ENCODE assay signal across 8 cellular contexts in the genomic region with DNA sequence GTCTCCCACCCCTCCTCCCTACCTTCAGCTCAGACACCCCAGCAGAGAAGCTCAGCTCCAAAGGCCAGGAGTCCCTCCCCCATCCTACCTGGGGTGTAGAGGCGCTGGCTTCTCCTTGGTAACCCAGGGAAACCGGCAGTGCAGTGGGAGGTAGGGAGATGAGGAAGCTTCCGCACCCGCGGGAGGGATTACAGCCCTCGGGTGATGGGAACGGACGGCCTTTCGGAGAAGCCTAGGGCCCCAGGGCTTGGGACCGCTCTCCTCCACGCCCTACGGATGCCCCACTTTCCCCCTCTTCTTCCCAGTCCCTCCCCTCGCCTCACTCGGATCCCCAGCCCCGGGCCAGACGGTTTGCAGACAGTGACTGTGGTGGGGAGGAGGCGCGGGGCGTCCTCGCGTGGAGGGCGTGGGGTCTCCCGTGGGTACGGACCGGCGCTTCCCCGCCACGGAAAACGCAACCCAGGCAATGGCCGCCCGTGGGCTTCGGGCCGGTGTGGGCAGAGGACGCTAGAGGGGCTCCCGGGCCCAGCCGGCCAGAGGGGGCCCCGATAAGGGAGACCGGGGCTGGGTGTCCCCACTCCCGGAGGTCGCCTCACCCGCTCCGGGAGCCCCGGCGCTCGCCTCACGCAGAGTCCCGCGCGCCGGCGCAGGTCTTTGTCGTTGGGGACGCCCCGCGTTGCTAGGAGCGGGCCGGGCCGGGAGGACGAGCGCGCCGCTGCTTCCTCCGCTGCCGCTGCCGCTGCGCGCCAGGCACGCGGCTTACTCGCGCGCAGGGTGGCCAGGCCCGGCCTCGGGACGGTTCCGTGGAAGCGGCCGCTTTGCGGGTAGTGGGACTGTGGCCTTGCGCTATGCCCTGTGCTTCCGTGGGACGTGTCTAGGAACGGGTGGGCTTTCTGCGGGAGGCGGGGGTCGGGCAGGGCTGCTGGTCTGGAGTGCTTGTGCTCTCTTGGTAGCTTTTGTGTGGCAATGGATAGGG. TPM values are rescaled to one million over a fixed set of nuclear protein-coding genes. Genes with fewer than 3 reads are reported as not detected.
DNase-seq lines count a peak whose midpoint lies in the region; ATAC-seq lines count a peak whose summit lies in the region.

No MANE protein-coding gene starts in this region.

- H3K4me3 ChIP-seq in duodenal mucosa (ENCODE audit: low read depth in 1 of 2, low read length in 2 of 2), result peak overlapping the region; percentile 47 to 51

- H3K27me3 Mint-ChIP-seq in activated CD4-positive, alpha-beta T cell treated with anti-CD3 and anti-CD28 coated beads, Interleukin-2, amount 10 ng/mL, durations not matched to agents 7 days and 5 days, result peaks cover 43% of the 10 kb centered on the region

- no peaks in the 10 kb centered on the region for H3K9me3 Mint-ChIP-seq in activated CD4-positive, alpha-beta T cell treated with anti-CD3 and anti-CD28 coated beads, Interleukin-2, amount 10 ng/mL, durations not matched to agents 7 days and 5 days

- no peaks in the 10 kb centered on the region for H3K9me3 ChIP-seq in duodenal mucosa (ENCODE audit: control insufficient read depth in 1 of 2, low read length in 2 of 2)

- H3K36me3 Mint-ChIP-seq in activated CD4-positive, alpha-beta T cell treated with anti-CD3 and anti-CD28 coated beads, Interleukin-2, amount 10 ng/mL, durations not matched to agents 7 days and 5 days (ENCODE audit: low read depth), result peaks cover 14% of the 10 kb centered on the region

- no peak for ATAC-seq in HG02623 (IDR thresholded peaks at IDR 0.05; ENCODE audit: unreplicated experiment)

- CTCF ChIA-PET in activated CD4-positive, alpha-beta T cell treated with anti-CD3 and anti-CD28 coated beads, Interleukin-2, amount 10 ng/mL, durations not matched to agents 7 days and 5 days (lab: Charles Lee), result interaction anchor here (1.0 to 2.0 kb wide), 6 partner anchors 12 to 42 kb away, joined by 3 to 6 read pairs (median 4); a partner anchor contains a TSS

- peaks cover 14 to 23% of the 10 kb centered on the region in 2 donors for H3K36me3 ChIP-seq in duodenal mucosa (ENCODE audit: control insufficient read depth in 1 of 2, insufficient read depth in 2 of 2, low read length in 2 of 2)

- H3K27me3 ChIP-seq in duodenal mucosa (ENCODE audit: control insufficient read depth in 1 of 2, insufficient read depth in 2 of 2, low read length in 2 of 2), result peaks cover 28 to 29% of the 10 kb centered on the region in 2 donors

- peak overlapping the region in 1 of 2 donors; percentile 12 for H3K9ac ChIP-seq in duodenal mucosa (ENCODE audit: low read depth in 1 of 2, low read length in 2 of 2)

- H3K4me1 Mint-ChIP-seq in activated CD4-positive, alpha-beta T cell treated with anti-CD3 and anti-CD28 coated beads, Interleukin-2, amount 10 ng/mL, durations not matched to agents 7 days and 5 days, result peaks cover 8% of the 10 kb centered on the region

- peak overlapping the region; percentile 27 for H3K4me3 Mint-ChIP-seq in activated CD4-positive, alpha-beta T cell treated with anti-CD3 and anti-CD28 coated beads, Interleukin-2, amount 10 ng/mL, durations not matched to agents 7 days and 5 days

- H3K27ac ChIP-seq in duodenal mucosa (ENCODE audit: low read depth, low read length), result no peak overlapping the region

- DNase-seq in AG20443 (ENCODE audit: low spot score), result peak; percentile 80
- peak; percentile 30 for DNase-seq in HuH-7 (ENCODE audit: low spot score)
- DNase-seq in activated CD4-positive, alpha-beta T cell treated with anti-CD3 and anti-CD28 coated beads, Interleukin-2, amount 10 ng/mL, durations not matched to agents 7 days and 5 days, result peak; percentile 45
- DNase-seq in medulla oblongata (ENCODE audit: extremely low spot score), result peak; percentile 20
- DNase-seq in stimulated activated CD8-positive, alpha-beta memory T cell treated with anti-CD3 and anti-CD28 coated beads, Interleukin-15, amount 100 ng/mL, for 24 hours (ENCODE audit: low read depth), result peak; percentile 24
- no peak for DNase-seq in GF-D8 (lab: John Stamatoyannopoulos, UW)

- H3K4me1 ChIP-seq in duodenal mucosa (ENCODE audit: control insufficient read depth in 1 of 2, insufficient read depth in 2 of 2, low read length in 2 of 2), result peaks cover 4 to 16% of the 10 kb centered on the region in 2 donors

- H3K27ac Mint-ChIP-seq in activated CD4-positive, alpha-beta T cell treated with anti-CD3 and anti-CD28 coated beads, Interleukin-2, amount 10 ng/mL, durations not matched to agents 7 days and 5 days, result no peak overlapping the region

- POLR2A ChIA-PET in activated CD4-positive, alpha-beta T cell treated with anti-CD3 and anti-CD28 coated beads, Interleukin-2, amount 10 ng/mL, durations not matched to agents 7 days and 5 days (lab: Charles Lee), result no interaction called here

RNA-seq across cellular contexts. Expression of a gene that starts 15.8 kb away (rescaled TPM):
- total RNA-seq in activated CD4-positive, alpha-beta T cell treated with anti-CD3 and anti-CD28 coated beads, Interleukin-2, amount 10 ng/mL, durations not matched to agents 7 days and 5 days, result 10 to 100 TPM; 16.8 to 19.6 TPM

RNA-seq across cellular contexts. Expression of a gene that starts 27.1 kb away (rescaled TPM):
- not detected for total RNA-seq in activated CD4-positive, alpha-beta T cell treated with anti-CD3 and anti-CD28 coated beads, Interleukin-2, amount 10 ng/mL, durations not matched to agents 7 days and 5 days

RNA-seq across cellular contexts. Expression of a gene that starts 32.0 kb away (rescaled TPM):
- 10 to 100 TPM; 14.7 to 15.3 TPM for total RNA-seq in activated CD4-positive, alpha-beta T cell treated with anti-CD3 and anti-CD28 coated beads, Interleukin-2, amount 10 ng/mL, durations not matched to agents 7 days and 5 days

RNA-seq across cellular contexts. Expression of a gene that starts 40.0 kb away (rescaled TPM):
- 10 to 100 TPM; 29.5 to 30.1 TPM for total RNA-seq in activated CD4-positive, alpha-beta T cell treated with anti-CD3 and anti-CD28 coated beads, Interleukin-2, amount 10 ng/mL, durations not matched to agents 7 days and 5 days

RNA-seq across cellular contexts. Expression of a gene that starts 45.1 kb away (rescaled TPM):
- total RNA-seq in activated CD4-positive, alpha-beta T cell treated with anti-CD3 and anti-CD28 coated beads, Interleukin-2, amount 10 ng/mL, durations not matched to agents 7 days and 5 days, result not detected
